Comparison of ENCODE assay signal across 20 cellular contexts in the genomic region with DNA sequence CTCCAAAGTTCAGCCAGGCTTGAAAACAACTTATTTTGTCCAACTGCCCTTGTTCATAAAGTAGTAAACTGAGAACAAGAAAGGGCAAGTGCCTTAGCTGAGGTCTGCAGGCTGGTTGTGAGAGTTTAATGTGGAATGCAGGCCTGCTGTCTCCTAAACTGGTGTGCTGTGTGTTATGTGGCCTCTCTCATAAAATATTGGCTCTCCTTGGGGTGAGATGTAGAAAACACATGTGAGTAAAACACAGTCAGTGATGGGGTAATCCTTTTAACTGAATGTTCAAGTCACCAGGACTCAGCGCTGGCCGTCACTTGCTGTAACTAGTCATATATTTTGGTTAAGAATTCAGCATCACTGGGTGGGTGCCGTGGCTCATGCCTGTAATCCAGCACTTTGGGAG. TPM values are rescaled to one million over a fixed set of nuclear protein-coding genes. Genes with fewer than 3 reads are reported as not detected.
A peak's percentile ranks its signal among the peaks of the same experiment; 100 is the strongest.
DNase-seq lines count a peak whose midpoint lies in the region; ATAC-seq, FAIRE-seq and TF ChIP-seq lines count a peak whose summit lies in the region.
"Had no signal": no experiment of that assay in that cellular context is flagged by ENCODE, and none has a peak within 500 bp of the region (broad histone marks: within the 10 kb centered on the region; RNA-seq: fewer than 3 reads in every experiment).

No MANE protein-coding gene starts in this region.

- H3F3A ChIP-seq in SK-N-SH (replicated peaks; ENCODE audit: insufficient read depth), result no peaks in the 10 kb centered on the region

- no peaks in the 10 kb centered on the region for H3K36me3 ChIP-seq in HepG2 (replicated peaks in 1 of 2; ENCODE audit: control insufficient read depth in 1 of 2, insufficient read depth in 2 of 2, low read length in 2 of 2)
- H3K36me3 ChIP-seq in right lobe of liver, result no peaks in the 10 kb centered on the region
- H3K36me3 ChIP-seq in keratinocyte (ENCODE audit: control insufficient read depth in 2 of 2, extremely low read depth in 1 of 2, insufficient read depth in 2 of 2, low read length in 2 of 2), result no peaks in the 10 kb centered on the region
- no peaks in the 10 kb centered on the region for H3K36me3 ChIP-seq in SK-N-SH (replicated peaks in 1 of 2; ENCODE audit: control insufficient read depth in 1 of 2, insufficient read depth in 2 of 2, low read length in 1 of 2)
- no peaks in the 10 kb centered on the region for H3K36me3 ChIP-seq in prostate gland

- peak; percentile 40 for ATAC-seq in HepG2
- ATAC-seq in right lobe of liver, result no peak
- ATAC-seq: SK-N-SH treated with all-trans-retinoic acid at 6 μM for 48 hours had no signal

- peak overlapping the region; percentile 52 for H3K4me2 ChIP-seq in HepG2 (ENCODE audit: low read depth, low read length)
- peak overlapping the region; percentile 22 for H3K4me2 ChIP-seq in keratinocyte (ENCODE audit: control insufficient read depth, extremely low read depth, insufficient read depth, low read depth, low read length)
- no peak overlapping the region for H3K4me2 ChIP-seq in SK-N-SH
- H3K4me2 ChIP-seq: PC-9 had no signal

- no peak overlapping the region for H3K4me3 ChIP-seq in HepG2 (replicated peaks in 1 of 3; ENCODE audit: insufficient read depth in 1 of 3, low read depth in 2 of 3, low read length in 3 of 3)
- H3K4me3 ChIP-seq in right lobe of liver, result no peak overlapping the region
- H3K4me3 ChIP-seq in choroid plexus epithelial cell (ENCODE audit: low read depth, low read length), result no peak overlapping the region
- no peak overlapping the region for H3K4me3 ChIP-seq in keratinocyte (ENCODE audit: control insufficient read depth in 2 of 3, extremely low read depth in 1 of 3, insufficient read depth in 2 of 3, low read depth in 1 of 3, low read length in 3 of 3)
- no peak overlapping the region for H3K4me3 ChIP-seq in SK-N-SH (ENCODE audit: low read depth in 2 of 2, low read length in 1 of 2)
- H3K4me3 ChIP-seq in prostate gland, result no peak overlapping the region
- H3K4me3 ChIP-seq: PC-9 had no signal

- H3K9me3 ChIP-seq in HepG2 (ENCODE audit: low read length), result no peaks in the 10 kb centered on the region
- H3K9me3 ChIP-seq in right lobe of liver, result no peaks in the 10 kb centered on the region
- no peaks in the 10 kb centered on the region for H3K9me3 ChIP-seq in keratinocyte (ENCODE audit: control insufficient read depth, low read depth, low read length)
- no peaks in the 10 kb centered on the region for H3K9me3 ChIP-seq in SK-N-SH
- no peaks in the 10 kb centered on the region for H3K9me3 ChIP-seq in prostate gland

- H3K79me2 ChIP-seq in HepG2 (ENCODE audit: insufficient read depth, low read length), result no peaks in the 10 kb centered on the region
- H3K79me2 ChIP-seq in keratinocyte (ENCODE audit: control insufficient read depth, insufficient read depth, low read length), result no peaks in the 10 kb centered on the region
- no peaks in the 10 kb centered on the region for H3K79me2 ChIP-seq in SK-N-SH (ENCODE audit: insufficient read depth)

- no peak for DNase-seq in HepG2 (ENCODE audit: low spot score)
- DNase-seq in right lobe of liver, result no peak
- peak; percentile 34 for DNase-seq in choroid plexus epithelial cell (ENCODE audit: low read depth)
- DNase-seq in keratinocyte (ENCODE audit: low read depth, low spot score), result no peak
- no peak for DNase-seq in T-helper 9 cell
- no peak for DNase-seq in SK-N-SH
- DNase-seq in prostate gland (ENCODE audit: low spot score), result no peak
- DNase-seq: DMS153, H9, KG1, MM.1S, NCI-H1417, NCI-H1694 treated with DMSO at 0.1 percent for 48 hours, NCI-H2081, NCI-H2227 treated with DMSO at 0.1 percent for 48 hours, NCI-H526 treated with DMSO at 0.1 percent for 48 hours, PC-9, RPMI8226 had no signal

- FAIRE-seq in HepG2 (lab: Jason Lieb, UNC), result no peak
- FAIRE-seq in keratinocyte (lab: Jason Lieb, UNC), result no peak
- FAIRE-seq: GM19239 had no signal

- H3K27me3 ChIP-seq in HepG2 (ENCODE audit: control insufficient read depth in 1 of 2, insufficient read depth in 2 of 2, low read length in 2 of 2), result no peaks in the 10 kb centered on the region; a peak in 2 of 5 replicates
- no peaks in the 10 kb centered on the region for H3K27me3 ChIP-seq in right lobe of liver
- H3K27me3 ChIP-seq in keratinocyte (ENCODE audit: control insufficient read depth, extremely low read depth, insufficient read depth, low read length), result no peaks in the 10 kb centered on the region
- no peaks in the 10 kb centered on the region for H3K27me3 ChIP-seq in SK-N-SH (ENCODE audit: insufficient read depth)
- H3K27me3 ChIP-seq in prostate gland (replicated peaks; ENCODE audit: insufficient read depth), result no peaks in the 10 kb centered on the region

- dilution Hi-C loops in keratinocyte (cut with MboI; ENCODE audit: extremely low pct_ligation_motif_present, low sequenced_read_pairs), result no loop called here

- no peaks in the 10 kb centered on the region for H3K9me2 ChIP-seq in SK-N-SH

- BruUV-seq in HepG2 (replicated peaks; lab: Mats Ljungman, UMichigan), result no TSS peak

- H4K20me1 ChIP-seq in HepG2 (ENCODE audit: insufficient read depth, low read length), result no peaks in the 10 kb centered on the region
- no peaks in the 10 kb centered on the region for H4K20me1 ChIP-seq in keratinocyte (ENCODE audit: control insufficient read depth, extremely low read depth, insufficient read depth, low read length)
- H4K20me1 ChIP-seq in SK-N-SH (ENCODE audit: insufficient read depth), result no peaks in the 10 kb centered on the region

- no peak for TF ChIP-seq EP300 in HepG2 (IDR thresholded peaks at IDR 0.05; ENCODE audit: low read depth in 2 of 2, low read length in 2 of 2)
- TF ChIP-seq EP300 in HepG2 (CRISPR knock-in tag; IDR thresholded peaks at IDR 0.05; ENCODE audit: borderline replicate concordance), result no peak
- TF ChIP-seq EP300 in SK-N-SH (IDR thresholded peaks at IDR 0.05; ENCODE audit: borderline replicate concordance in 1 of 2, low read depth in 1 of 2, low read length in 1 of 2), result no peak

- no peak overlapping the region for H2AFZ ChIP-seq in HepG2 (ENCODE audit: low read length)
- H2AFZ ChIP-seq in keratinocyte (ENCODE audit: control insufficient read depth, low read length), result no peak overlapping the region
- no peak overlapping the region for H2AFZ ChIP-seq in SK-N-SH (ENCODE audit: low read depth)
- H2AFZ ChIP-seq: PC-9 had no signal

- H3K4me1 ChIP-seq in HepG2 (ENCODE audit: insufficient read depth, low read length), result peaks cover 26% of the 10 kb centered on the region
- H3K4me1 ChIP-seq in right lobe of liver, result no peaks in the 10 kb centered on the region
- peaks cover 14% of the 10 kb centered on the region for H3K4me1 ChIP-seq in keratinocyte (ENCODE audit: control insufficient read depth, extremely low read depth, insufficient read depth, low read length)
- peaks cover 0 to 11% of the 10 kb centered on the region in 2 experiments; a peak in 1 of 4 replicates for H3K4me1 ChIP-seq in SK-N-SH (ENCODE audit: control insufficient read depth in 1 of 2, insufficient read depth in 2 of 2, low read depth in 1 of 2, low read length in 1 of 2)
- H3K4me1 ChIP-seq in prostate gland (replicated peaks), result no peaks in the 10 kb centered on the region

- in situ Hi-C loops in HepG2 (cut with HindIII; ENCODE audit: extremely low pct_ligation_motif_present, low pct_unique_long_range_greater_than_20kb), result no loop called here

- H3K27ac ChIP-seq in HepG2 (ENCODE audit: extremely low read length, insufficient read depth, low read length), result no peak overlapping the region
- no peak overlapping the region for H3K27ac ChIP-seq in right lobe of liver
- H3K27ac ChIP-seq in keratinocyte (ENCODE audit: control insufficient read depth, insufficient read depth, low read length), result peak overlapping the region; percentile 24
- H3K27ac ChIP-seq in SK-N-SH (ENCODE audit: low read depth in 2 of 2, low read length in 1 of 2), result no peak overlapping the region
- H3K27ac ChIP-seq in prostate gland, result no peak overlapping the region
- H3K27ac ChIP-seq: PC-9 had no signal

- H3K9ac ChIP-seq in HepG2 (ENCODE audit: insufficient read depth, low read depth, low read length) (no peak overlapping the region), keratinocyte (ENCODE audit: control insufficient read depth, extremely low read depth, insufficient read depth, low read length) (no peak overlapping the region), SK-N-SH (no peak overlapping the region)

- intact Hi-C loops in HepG2 (cut with micrococcal nuclease; ENCODE audit: unreplicated experiment), result no loop called here
- intact Hi-C loops in right lobe of liver (cut with DNase I), result loop anchor here in 1 of 2 donors (10.0 kb wide), 1 partner anchor 68 kb away; no protein-coding TSS in a partner anchor
- intact Hi-C loops in prostate gland (cut with DNase I), result no loop called here

- no peak for TF ChIP-seq POLR2A in HepG2 (IDR thresholded peaks at IDR 0.05; ENCODE audit: insufficient read depth in 1 of 2, low read depth in 2 of 2, low read length in 2 of 2)
- TF ChIP-seq POLR2A in right lobe of liver (IDR thresholded peaks at IDR 0.05), result no peak
- no peak for TF ChIP-seq POLR2A in prostate gland (IDR thresholded peaks at IDR 0.05)

- CTCF ChIA-PET in HepG2 (lab: Yijun Ruan, JAX; ENCODE audit: low intra/inter-chr PET ratio, low total read pairs) (no interaction called here), SK-N-SH (lab: Yijun Ruan, JAX) (interaction anchor here (1.3 to 3.8 kb wide), 3 partner anchors 8 to 216 kb away, joined by 4 to 19 read pairs (median 4); a partner anchor contains a TSS)

- TF ChIP-seq RAD21 in HepG2 (CRISPR knock-in tag; IDR thresholded peaks at IDR 0.05) (no peak), SK-N-SH (IDR thresholded peaks at IDR 0.05; ENCODE audit: low read length) (no peak)

- TF ChIP-seq CTCF in HepG2 (CRISPR knock-in tag; IDR thresholded peaks at IDR 0.05) (no peak), right lobe of liver (IDR thresholded peaks at IDR 0.05) (no peak), choroid plexus epithelial cell (conservative IDR thresholded peaks at IDR 0.05; ENCODE audit: low read depth, low read length) (no peak), keratinocyte (optimal IDR thresholded peaks at IDR 0.05 in 1 of 3, IDR thresholded peaks at IDR 0.05 in 1 of 3, conservative IDR thresholded peaks at IDR 0.05 in 1 of 3; ENCODE audit: extremely low read depth in 1 of 3, insufficient read depth in 2 of 3, low read length in 3 of 3) (no peak), SK-N-SH (IDR thresholded peaks at IDR 0.05) (no peak), prostate gland (IDR thresholded peaks at IDR 0.05) (no peak)

- POLR2A ChIA-PET in HepG2 (lab: Yijun Ruan, JAX) (interaction anchor here (1.0 to 1.5 kb wide), 4 partner anchors 9 to 140 kb away, joined by 3 to 4 read pairs (median 3); a partner anchor contains a TSS), SK-N-SH (lab: Yijun Ruan, JAX) (no interaction called here)

- H3K9me1 ChIP-seq in keratinocyte (ENCODE audit: control insufficient read depth, extremely low read depth, insufficient read depth, low read length), result no peaks in the 10 kb centered on the region

- WGBS in HepG2 (ENCODE audit: low lambda C conversion rate), result 74% methylated on average over 2 of the region's 3 CpGs
- 100% methylated on average over 3 of the region's 3 CpGs for WGBS in right lobe of liver (ENCODE audit: insufficient coverage, low coverage, low lambda C conversion rate, missing lambda C conversion rate)
- 95% methylated on average over 3 of the region's 3 CpGs for WGBS in SK-N-SH (ENCODE audit: low lambda C conversion rate)
- 76% methylated on average over 3 of the region's 3 CpGs for WGBS in prostate gland

RNA-seq across cellular contexts. Expression of a gene that starts 7.1 kb away (rescaled TPM):
- total RNA-seq in HepG2 (2016; rRNA removed; fragmentation: Illumina TruSeq; extraction: Trizol) (62.1 and 79.9 TPM in 2 replicates), right lobe of liver (100 to 1,000 TPM; 389 to 574 (median 483) TPM), prostate gland (100 to 1,000 TPM; 101 to 225 TPM)
- total RNA-seq in HepG2 (2016; cell fraction: cytosol; rRNA removed; fragmentation: Illumina TruSeq; extraction: Trizol; ENCODE audit: low read depth), result 8.1 and 8.2 TPM in 2 replicates
- 62.1 and 78.3 TPM in 2 replicates for total RNA-seq in HepG2 (2016; cell fraction: insoluble cytoplasmic fraction; rRNA removed; fragmentation: Illumina TruSeq; extraction: Trizol)
- 30.2 and 33.0 TPM in 2 replicates for total RNA-seq in HepG2 (2016; cell fraction: membrane; rRNA removed; fragmentation: Illumina TruSeq; extraction: Trizol)
- 91.6 and 101 TPM in 2 replicates for total RNA-seq in HepG2 (2016; cell fraction: nucleus; rRNA removed; fragmentation: Illumina TruSeq; extraction: Trizol)
- polyA plus RNA-seq in HepG2 (2011; rRNA removed) (163 and 164 TPM in 2 replicates), keratinocyte (7.5 to 8.6 TPM (median 7.5 TPM) in 3 replicates), SK-N-SH (2012; rRNA removed) (3.9 and 5.1 TPM in 2 replicates)
- 115 and 161 TPM in 2 replicates for polyA plus RNA-seq in HepG2 (2011; cell fraction: cytosol; rRNA removed)
- 50.3 and 65.6 TPM in 2 replicates for polyA plus RNA-seq in HepG2 (2011; cell fraction: nucleus; rRNA removed)
- polyA plus RNA-seq in HepG2 (2012), result 189 and 200 TPM in 2 replicates
- 5.0 and 5.1 TPM in 2 replicates for polyA plus RNA-seq in HepG2 (2016; cell fraction: cytosol; fragmentation: Illumina TruSeq; extraction: Trizol; ENCODE audit: low read depth)
- polyA plus RNA-seq in HepG2 (2016; cell fraction: insoluble cytoplasmic fraction; fragmentation: Illumina TruSeq; extraction: Trizol; ENCODE audit: low read depth), result 49.0 and 50.2 TPM in 2 replicates
- polyA plus RNA-seq in HepG2 (2016; cell fraction: membrane; fragmentation: Illumina TruSeq; extraction: Trizol; ENCODE audit: low read depth), result 18.2 and 19.6 TPM in 2 replicates
- 91.4 and 96.5 TPM in 2 replicates for polyA plus RNA-seq in HepG2 (2016; cell fraction: nucleus; fragmentation: Illumina TruSeq; extraction: Trizol; ENCODE audit: insufficient read depth, low read depth)
- 3.2 and 268 TPM in 2 replicates for polyA minus RNA-seq in HepG2 (2011; rRNA and poly(A)+ RNA removed; ENCODE audit: low replicate concordance)
- polyA minus RNA-seq in HepG2 (2011; cell fraction: cytosol; rRNA and poly(A)+ RNA removed), result 106 and 146 TPM in 2 replicates
- 119 and 177 TPM in 2 replicates for polyA minus RNA-seq in HepG2 (2011; cell fraction: nucleus; rRNA and poly(A)+ RNA removed)
- polyA plus RNA-seq in keratinocyte (2011; ENCODE audit: low read depth), result 3.1 TPM
- polyA plus RNA-seq in keratinocyte (2011; cell fraction: cytosol; rRNA removed), result 6.2 and 9.2 TPM in 2 replicates
- 13.3 and 15.1 TPM in 2 replicates for polyA plus RNA-seq in keratinocyte (2011; cell fraction: nucleus; rRNA removed)
- polyA plus RNA-seq in keratinocyte (2012; ENCODE audit: low replicate concordance), result 5.1 and 5.5 TPM in 2 replicates
- polyA minus RNA-seq in keratinocyte, result 11.5 to 23.3 TPM (median 20.1 TPM) in 3 replicates
- 13.4 TPM for polyA minus RNA-seq in keratinocyte (2011; cell fraction: cytosol; rRNA and poly(A)+ RNA removed)
- polyA minus RNA-seq in keratinocyte (2011; cell fraction: nucleus; rRNA and poly(A)+ RNA removed), result 12.1 and 20.5 TPM in 2 replicates
- 3.6 and 4.5 TPM in 2 replicates for polyA plus RNA-seq in SK-N-SH (2012; cell fraction: cytosol; rRNA removed)
- 4.8 and 6.4 TPM in 2 replicates for polyA plus RNA-seq in SK-N-SH (2012; cell fraction: nucleus; rRNA removed)
